ENCODE assay signal across 22 cellular contexts in the genomic region with DNA sequence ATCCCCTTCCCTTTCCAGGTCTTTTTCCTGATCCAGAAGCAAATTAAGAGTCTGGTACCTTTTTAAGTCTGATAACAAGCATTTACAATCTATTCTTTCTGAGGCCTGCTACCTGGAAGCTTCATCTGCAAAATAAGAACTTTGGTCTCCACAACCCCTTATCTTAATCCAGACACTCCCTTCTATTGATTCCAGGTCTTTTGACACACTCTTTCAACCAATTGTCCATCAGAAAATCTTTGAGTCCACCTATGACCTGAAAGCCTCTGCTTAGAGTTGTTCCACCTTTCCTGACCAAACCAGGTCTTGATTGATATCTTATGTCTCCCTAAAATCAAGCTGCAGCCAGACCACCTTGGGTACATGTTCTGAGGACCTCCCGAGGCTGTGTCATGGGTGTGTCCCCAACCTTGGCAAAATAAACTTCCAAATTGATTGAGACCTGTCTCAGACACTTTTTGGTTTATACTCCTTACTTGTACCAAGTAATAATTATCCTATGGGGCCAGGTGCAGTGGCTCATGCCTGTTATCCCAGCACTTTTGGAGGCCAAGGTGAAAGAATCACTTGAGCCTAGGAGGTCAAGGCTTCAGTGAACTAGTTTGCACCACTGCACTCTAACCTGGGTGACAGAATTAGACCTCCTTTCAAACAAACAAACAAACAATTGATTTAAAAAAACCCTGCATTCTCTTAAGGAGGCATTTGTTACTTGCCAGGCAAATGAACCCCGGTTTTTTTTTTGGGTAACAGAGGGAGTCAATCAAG.
DNase-seq lines count a peak whose midpoint lies in the region; ATAC-seq, FAIRE-seq and TF ChIP-seq lines count a peak whose summit lies in the region.
"Had no signal": no experiment of that assay in that cellular context is flagged by ENCODE, and none has a peak within 500 bp of the region (broad histone marks: within the 10 kb centered on the region; RNA-seq: fewer than 3 reads in every experiment).

No MANE protein-coding gene starts in this region.

- H3K23ac ChIP-seq in mesendoderm (ENCODE audit: low read length) = no peak overlapping the region

- H3K9me2 ChIP-seq in Karpas-422 (replicated peaks; ENCODE audit: insufficient read depth, low read length) = no peaks in the 10 kb centered on the region

- no peak overlapping the region for H3K4me2 ChIP-seq in HepG2 (ENCODE audit: low read depth, low read length)
- no peak overlapping the region for H3K4me2 ChIP-seq in mesendoderm (ENCODE audit: low read length)
- H3K4me2 ChIP-seq in Karpas-422 (ENCODE audit: low read depth, low read length, poor library complexity, severe bottlenecking) = no peak overlapping the region
- H3K4me2 ChIP-seq: A549; BLaER1 treated with 17β-estradiol and CSF1 and Interleukin-3, amounts not matched to agents 10 nM and 100 nM had no signal

- H3K27ac ChIP-seq in liver (ENCODE audit: low read depth in 1 of 2, low read length in 2 of 2) = no peak overlapping the region
- no peak overlapping the region for H3K27ac ChIP-seq in HepG2 (ENCODE audit: extremely low read length, insufficient read depth, low read length)
- no peak overlapping the region for H3K27ac ChIP-seq in mesendoderm (ENCODE audit: low read depth, low read length)
- no peak overlapping the region for H3K27ac ChIP-seq in Karpas-422 (ENCODE audit: low read length)
- H3K27ac ChIP-seq: 22Rv1; A549; BLaER1 treated with 17β-estradiol and CSF1 and Interleukin-3, amounts not matched to agents 10 nM and 100 nM; C4-2B had no signal

- no peak overlapping the region for H2BK120ac ChIP-seq in mesendoderm (ENCODE audit: low read depth, low read length)

- CTCF ChIA-PET in HepG2 (lab: Yijun Ruan, JAX; ENCODE audit: low intra/inter-chr PET ratio, low total read pairs) = no interaction called here

- H3K9me3 ChIP-seq in liver (ENCODE audit: control insufficient read depth in 4 of 4, low read length in 3 of 4) = no peaks in the 10 kb centered on the region
- H3K9me3 ChIP-seq in HepG2 (ENCODE audit: low read length) = no peaks in the 10 kb centered on the region
- no peaks in the 10 kb centered on the region for H3K9me3 ChIP-seq in Karpas-422 (ENCODE audit: low read length)
- H3K9me3 ChIP-seq: A549, Caco-2 had no signal

- H3K36me3 ChIP-seq in liver (ENCODE audit: control insufficient read depth in 4 of 4, insufficient read depth in 3 of 4, low read depth in 1 of 4, low read length in 3 of 4) (no peaks in the 10 kb centered on the region), HepG2 (replicated peaks in 1 of 2; ENCODE audit: control insufficient read depth in 1 of 2, insufficient read depth in 2 of 2, low read length in 2 of 2) (no peaks in the 10 kb centered on the region), mesendoderm (ENCODE audit: control insufficient read depth, insufficient read depth, low read length) (no peaks in the 10 kb centered on the region), Karpas-422 (ENCODE audit: insufficient read depth, low read length) (no peaks in the 10 kb centered on the region)
- H3K36me3 ChIP-seq: BLaER1 treated with 17β-estradiol and CSF1 and Interleukin-3, amounts not matched to agents 10 nM and 100 nM had no signal

- no peak for TF ChIP-seq POLR2A in HepG2 (IDR thresholded peaks at IDR 0.05; ENCODE audit: insufficient read depth in 1 of 2, low read depth in 2 of 2, low read length in 2 of 2)

- in situ Hi-C loops in HepG2 (cut with HindIII; ENCODE audit: extremely low pct_ligation_motif_present, low pct_unique_long_range_greater_than_20kb) = no loop called here

- intact Hi-C loops in HepG2 (cut with micrococcal nuclease; ENCODE audit: unreplicated experiment) = no loop called here

- H3K79me2 ChIP-seq in HepG2 (ENCODE audit: insufficient read depth, low read length) (no peaks in the 10 kb centered on the region), mesendoderm (ENCODE audit: control insufficient read depth, insufficient read depth, low read length) (no peaks in the 10 kb centered on the region), Karpas-422 (ENCODE audit: low read length) (no peaks in the 10 kb centered on the region)

- H3K18ac ChIP-seq in mesendoderm (ENCODE audit: low read length) = no peak overlapping the region

- TF ChIP-seq RAD21 in liver (IDR thresholded peaks at IDR 0.05) (peak; percentile 11 to 38), HepG2 (CRISPR knock-in tag; IDR thresholded peaks at IDR 0.05) (no peak)

- H2BK15ac ChIP-seq in mesendoderm (replicated peaks; ENCODE audit: low read depth) = no peak overlapping the region

- TF ChIP-seq EP300 in HepG2 (IDR thresholded peaks at IDR 0.05; ENCODE audit: low read depth in 2 of 2, low read length in 2 of 2) (no peak), HepG2 (CRISPR knock-in tag; IDR thresholded peaks at IDR 0.05; ENCODE audit: borderline replicate concordance) (no peak)

- H4K8ac ChIP-seq in mesendoderm (ENCODE audit: low read depth, low read length) = no peak overlapping the region

- no peak overlapping the region for H3K56ac ChIP-seq in mesendoderm (ENCODE audit: low read length)

- DNase-seq in HepG2 (ENCODE audit: low spot score) = no peak
- no peak for DNase-seq in left lobe of liver (ENCODE audit: low spot score)
- peak; percentile 38 for DNase-seq in mesendoderm
- DNase-seq in epidermal melanocyte (ENCODE audit: insufficient read length, low spot score) = no peak
- no peak for DNase-seq in NCI-H2029 (lab: John Stamatoyannopoulos, UW)
- DNase-seq in Karpas-422 = no peak
- DNase-seq: AML-193; Caco-2; Calu3; CD4-positive, alpha-beta T cell; CD8-positive, alpha-beta T cell; DMS79 treated with DMSO at 0.1 percent for 48 hours; GF-D8 had no signal

- no peak overlapping the region for H2BK5ac ChIP-seq in mesendoderm (ENCODE audit: low read length)

- H3K79me1 ChIP-seq in mesendoderm (ENCODE audit: low read length) = no peaks in the 10 kb centered on the region

- no peak overlapping the region for H4K5ac ChIP-seq in mesendoderm (ENCODE audit: low read length)

- POLR2A ChIA-PET in HepG2 (lab: Yijun Ruan, JAX) = no interaction called here

- TF ChIP-seq CTCF in liver (IDR thresholded peaks at IDR 0.05; ENCODE audit: low read depth, low read length, missing input control) = no peak
- no peak for TF ChIP-seq CTCF in HepG2 (CRISPR knock-in tag; IDR thresholded peaks at IDR 0.05)

- FAIRE-seq in HepG2 (lab: Jason Lieb, UNC) = no peak
- FAIRE-seq: A549, D721Med, G401.6, GM12891, GM19239 had no signal

- no peak overlapping the region for H3K4ac ChIP-seq in mesendoderm (ENCODE audit: low read depth, low read length)

- H4K20me1 ChIP-seq in HepG2 (ENCODE audit: insufficient read depth, low read length) (no peaks in the 10 kb centered on the region), Karpas-422 (ENCODE audit: insufficient read depth, low read depth, low read length) (no peaks in the 10 kb centered on the region)
- H4K20me1 ChIP-seq: BLaER1 treated with 17β-estradiol and CSF1 and Interleukin-3, amounts not matched to agents 10 nM and 100 nM had no signal

- no peak overlapping the region for H2AK5ac ChIP-seq in mesendoderm (ENCODE audit: low read length)

- ATAC-seq in HepG2 = no peak
- ATAC-seq in left lobe of liver = peak; percentile 88
- ATAC-seq: A549; CD8-positive, alpha-beta T cell had no signal

- no TSS peak for BruUV-seq in HepG2 (replicated peaks; lab: Mats Ljungman, UMichigan)

- H3K27me3 ChIP-seq in liver (ENCODE audit: control insufficient read depth in 4 of 4, insufficient read depth in 4 of 4, low read length in 3 of 4) = no peaks in the 10 kb centered on the region
- no peaks in the 10 kb centered on the region for H3K27me3 ChIP-seq in HepG2 (ENCODE audit: control insufficient read depth in 1 of 2, insufficient read depth in 2 of 2, low read length in 2 of 2)
- H3K27me3 ChIP-seq in mesendoderm (ENCODE audit: insufficient read depth, low read length, poor library complexity) = no peaks in the 10 kb centered on the region
- H3K27me3 ChIP-seq in Karpas-422 (ENCODE audit: low read length) = no peaks in the 10 kb centered on the region
- H3K27me3 ChIP-seq: BLaER1 treated with 17β-estradiol and CSF1 and Interleukin-3, amounts not matched to agents 10 nM and 100 nM had no signal

- H3K4me3 ChIP-seq in liver (ENCODE audit: low read depth in 1 of 3, low read length in 3 of 3) = no peak overlapping the region
- no peak overlapping the region for H3K4me3 ChIP-seq in HepG2 (replicated peaks in 1 of 3; ENCODE audit: insufficient read depth in 1 of 3, low read depth in 2 of 3, low read length in 3 of 3)
- no peak overlapping the region for H3K4me3 ChIP-seq in mesendoderm (ENCODE audit: low read length)
- no peak overlapping the region for H3K4me3 ChIP-seq in Karpas-422 (ENCODE audit: low read length)
- H3K4me3 ChIP-seq: A549; BLaER1 treated with 17β-estradiol and CSF1 and Interleukin-3, amounts not matched to agents 10 nM and 100 nM had no signal

- 62% methylated on average over 2 of the region's 2 CpGs for WGBS in liver
- WGBS in HepG2 (ENCODE audit: low lambda C conversion rate) = 0% methylated on average over 2 of the region's 2 CpGs
- no CpG with 5 or more reads among the region's 2 CpGs for WGBS in mesendoderm (ENCODE audit: extremely low coverage, insufficient coverage, low lambda C conversion rate)

- H3K9ac ChIP-seq in liver (ENCODE audit: low read depth in 1 of 2, low read length in 2 of 2) (no peak overlapping the region), HepG2 (ENCODE audit: insufficient read depth, low read depth, low read length) (no peak overlapping the region), mesendoderm (ENCODE audit: low read length) (no peak overlapping the region), Karpas-422 (ENCODE audit: low read length) (no peak overlapping the region)
- H3K9ac ChIP-seq: BLaER1 treated with 17β-estradiol and CSF1 and Interleukin-3, amounts not matched to agents 10 nM and 100 nM had no signal

- H3K4me1 ChIP-seq in liver (ENCODE audit: control insufficient read depth in 4 of 4, insufficient read depth in 4 of 4, low read length in 3 of 4) (peaks cover 0 to 16% (median 10%) of the 10 kb centered on the region in 4 donors), HepG2 (ENCODE audit: insufficient read depth, low read length) (no peaks in the 10 kb centered on the region), mesendoderm (ENCODE audit: control insufficient read depth, low read depth, low read length) (no peaks in the 10 kb centered on the region), Karpas-422 (ENCODE audit: low read length) (no peaks in the 10 kb centered on the region)
- H3K4me1 ChIP-seq: A549; BLaER1 treated with 17β-estradiol and CSF1 and Interleukin-3, amounts not matched to agents 10 nM and 100 nM; Caco-2 had no signal

- H2AFZ ChIP-seq in HepG2 (ENCODE audit: low read length) (no peak overlapping the region), Karpas-422 (ENCODE audit: low read length) (no peak overlapping the region)

TF ChIP-seq in liver, 16 proteins besides CTCF, POLR2A, EP300 and RAD21 (continues in another document):
- TF ChIP-seq JUND (IDR thresholded peaks at IDR 0.05) = peak in 1 of 2 donors; percentile 37
- no peak for TF ChIP-seq EGR1 (IDR thresholded peaks at IDR 0.05; ENCODE audit: low read depth in 2 of 2)
- peak; percentile 24 to 62 for TF ChIP-seq RXRA (IDR thresholded peaks at IDR 0.05)
- no peak for TF ChIP-seq FOXA2 (IDR thresholded peaks at IDR 0.05)

TF ChIP-seq in HepG2, 621 proteins besides CTCF, POLR2A, EP300 and RAD21 (continues in another document):
- TF ChIP-seq REPIN1 (CRISPR knock-in tag; IDR thresholded peaks at IDR 0.05; ENCODE audit: borderline replicate concordance, low read depth) (no peak), CEBPB (IDR thresholded peaks at IDR 0.05; ENCODE audit: borderline replicate concordance, low read depth, low read length) (no peak), ATF1 (CRISPR knock-in tag; IDR thresholded peaks at IDR 0.05) (no peak)
